In the genomic region with DNA sequence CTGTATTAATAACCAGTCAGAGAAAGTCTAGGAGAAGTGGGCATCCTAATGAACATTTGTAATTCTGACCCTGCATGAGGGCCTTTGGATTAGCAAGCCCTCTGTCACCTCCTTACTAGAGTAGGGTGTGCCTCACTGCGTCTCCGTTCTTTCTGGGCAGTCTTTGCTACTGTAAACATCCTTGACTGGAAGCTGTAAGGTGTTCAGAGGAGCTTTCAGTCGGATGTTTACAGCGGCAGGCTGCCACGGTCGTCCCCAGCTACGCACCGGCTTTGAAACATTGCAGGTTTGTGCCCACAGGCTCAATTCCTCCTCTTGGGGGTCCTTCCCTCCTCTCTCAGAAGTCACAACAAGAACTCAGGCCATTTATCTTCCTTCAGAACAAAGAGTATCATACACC, we compare ENCODE assay signal across 19 cellular contexts. TPM values are rescaled to one million over a fixed set of nuclear protein-coding genes. Genes with fewer than 3 reads are reported as not detected.
"Had no signal": no experiment of that assay in that cellular context is flagged by ENCODE, and none has a peak within 500 bp of the region (broad histone marks: within the 10 kb centered on the region; RNA-seq: fewer than 3 reads in every experiment).

No MANE protein-coding gene starts in this region.

- H3K4me3 ChIP-seq: breast epithelium, tibial artery had no signal

- H3K4me3 Mint-ChIP-seq: activated naive CD8-positive, alpha-beta T cell treated with anti-CD3 and anti-CD28 coated beads for 36 hours; immature natural killer cell; naive thymus-derived CD4-positive, alpha-beta T cell; neural crest cell; stimulated activated naive CD8-positive, alpha-beta T cell treated with anti-CD3 and anti-CD28 coated beads, Interleukin-15, amount 100 ng/mL, for 72 hours had no signal

- H3K9me3 Mint-ChIP-seq: activated naive CD8-positive, alpha-beta T cell treated with anti-CD3 and anti-CD28 coated beads for 36 hours; immature natural killer cell; naive thymus-derived CD4-positive, alpha-beta T cell; neural crest cell; stimulated activated naive CD8-positive, alpha-beta T cell treated with anti-CD3 and anti-CD28 coated beads, Interleukin-15, amount 100 ng/mL, for 72 hours had no signal

- H3K27ac Mint-ChIP-seq: activated naive CD8-positive, alpha-beta T cell treated with anti-CD3 and anti-CD28 coated beads for 36 hours had no signal

- H3K27me3 Mint-ChIP-seq: activated naive CD8-positive, alpha-beta T cell treated with anti-CD3 and anti-CD28 coated beads for 36 hours; naive thymus-derived CD4-positive, alpha-beta T cell; stimulated activated naive CD8-positive, alpha-beta T cell treated with anti-CD3 and anti-CD28 coated beads, Interleukin-15, amount 100 ng/mL, for 72 hours had no signal

- H3K4me1 Mint-ChIP-seq: neural crest cell had no signal

- DNase-seq: activated CD4-positive, alpha-beta T cell treated with anti-CD3 and anti-CD28 coated beads for 1 hour; activated naive CD4-positive, alpha-beta T cell treated with Interleukin-2 at 50 U/mL for 16 hours; activated naive CD8-positive, alpha-beta T cell treated with anti-CD3 and anti-CD28 coated beads for 36 hours; activated T-cell treated with anti-CD3 and anti-CD28 coated beads, Interleukin-2, amount 50 U/mL, for 48 hours; cortex of kidney; foreskin fibroblast; immature natural killer cell; naive thymus-derived CD4-positive, alpha-beta T cell; occipital lobe; retina; stimulated activated CD4-positive, alpha-beta T cell treated with anti-CD3 and anti-CD28 coated beads, Interleukin-4, amount 100 ng/mL, for 4 hours; stimulated activated naive CD8-positive, alpha-beta T cell treated with anti-CD3 and anti-CD28 coated beads, Interleukin-15, amount 100 ng/mL, for 72 hours; tibial artery had no signal

- ATAC-seq: naive thymus-derived CD4-positive, alpha-beta T cell; SK-N-SH treated with all-trans-retinoic acid at 6 μM for 48 hours; stimulated activated naive CD8-positive, alpha-beta T cell treated with anti-CD3 and anti-CD28 coated beads, Interleukin-15, amount 100 ng/mL, for 72 hours had no signal

- FAIRE-seq: astrocyte, endometrium, TTC549 had no signal

- H3K27me3 ChIP-seq: breast epithelium, tibial artery had no signal

- H3K9me3 ChIP-seq: breast epithelium, tibial artery had no signal

- H3K4me1 ChIP-seq: breast epithelium, tibial artery had no signal

- H3K27ac ChIP-seq: breast epithelium, tibial artery had no signal

RNA-seq across cellular contexts. Expression of a gene that starts 29.4 kb away (rescaled TPM):
- polyA plus RNA-seq: immature natural killer cell had no signal
